8 cellular contexts compared by ENCODE assay signal in the genomic region with DNA sequence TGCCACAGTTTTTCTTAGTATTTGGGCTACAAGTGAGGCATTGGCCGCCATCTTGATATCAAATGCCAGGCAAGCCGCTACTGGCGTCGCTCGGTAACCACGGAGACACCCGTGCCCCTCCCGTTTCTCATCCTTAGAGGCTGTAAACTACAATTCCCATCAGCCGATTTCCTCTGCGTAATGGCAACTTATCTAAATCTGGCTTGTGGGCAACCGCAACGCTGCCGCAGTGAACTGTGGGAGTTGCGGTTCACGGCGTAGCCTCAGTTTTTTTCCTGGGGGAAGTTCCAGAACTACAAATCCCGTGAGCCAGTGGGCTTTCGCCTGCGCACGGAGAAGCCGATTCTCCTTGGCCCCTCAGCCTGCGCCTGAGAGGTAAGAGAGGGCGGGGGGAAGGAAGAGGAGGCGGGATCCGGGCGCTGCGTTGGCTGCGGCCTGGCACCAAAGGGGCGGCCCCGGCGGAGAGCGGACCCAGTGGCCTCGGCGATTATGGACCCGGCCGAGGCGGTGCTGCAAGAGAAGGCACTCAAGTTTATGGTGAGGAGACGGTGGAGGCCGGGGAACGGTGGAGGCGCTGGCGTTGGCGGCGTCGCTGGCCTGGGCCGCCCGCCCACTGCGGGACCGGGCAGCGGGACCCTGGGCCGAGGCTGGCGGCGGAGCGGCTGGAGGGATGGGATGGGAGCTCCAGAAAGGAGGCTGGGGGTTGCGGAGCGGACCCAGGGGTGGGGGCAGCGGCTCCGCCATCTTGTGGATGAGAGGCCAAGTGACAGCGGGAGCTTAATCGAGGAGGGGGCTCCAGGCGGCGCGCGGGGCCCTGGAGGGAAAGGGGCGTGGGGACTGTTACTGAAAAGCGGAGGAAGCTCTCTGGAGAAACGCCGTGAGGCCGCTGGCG. TPM values are rescaled to one million over a fixed set of nuclear protein-coding genes. Genes with fewer than 3 reads are reported as not detected.
A peak's percentile ranks its signal among the peaks of the same experiment; 100 is the strongest.
DNase-seq lines count a peak whose midpoint lies in the region; ATAC-seq and TF ChIP-seq lines count a peak whose summit lies in the region.

Gene BTRC, plus strand, starts transcription at position 474 of the 892 bp plus-strand sequence. Its CDS starts 16 bp downstream, at position 490.

- H3K4me1 Mint-ChIP-seq in activated naive CD8-positive, alpha-beta T cell treated with anti-CD3 and anti-CD28 coated beads, Interleukin-2, amount 50 U/mL, for 24 hours = peaks cover 37% of the 10 kb centered on the region

- H3K27me3 ChIP-seq in ovary = no peaks in the 10 kb centered on the region
- H3K27me3 ChIP-seq in thyroid gland = no peaks in the 10 kb centered on the region

- peaks cover 12% of the 10 kb centered on the region for H3K27me3 Mint-ChIP-seq in activated naive CD8-positive, alpha-beta T cell treated with anti-CD3 and anti-CD28 coated beads, Interleukin-2, amount 50 U/mL, for 24 hours

- H3K36me3 ChIP-seq in ovary = no peaks in the 10 kb centered on the region
- H3K36me3 ChIP-seq in thyroid gland = no peaks in the 10 kb centered on the region

- peak; percentile 11 for TF ChIP-seq CTCF in GM12873 (IDR thresholded peaks at IDR 0.05; ENCODE audit: insufficient read depth, low read depth, low read length, missing control alignments)
- TF ChIP-seq CTCF in ovary (IDR thresholded peaks at IDR 0.05) = peak in 1 of 3 donors; percentile 9
- peak in 1 of 6 experiments; percentile 8 for TF ChIP-seq CTCF in thyroid gland (IDR thresholded peaks at IDR 0.05)

- H3K4me3 Mint-ChIP-seq in activated naive CD8-positive, alpha-beta T cell treated with anti-CD3 and anti-CD28 coated beads, Interleukin-2, amount 50 U/mL, for 24 hours = peak within 1 kb of the TSS; percentile 89

- peak; percentile 64 for TF ChIP-seq POLR2A in ovary (IDR thresholded peaks at IDR 0.05)
- TF ChIP-seq POLR2A in thyroid gland (IDR thresholded peaks at IDR 0.05) = peak in 1 of 2 donors; percentile 84

- peaks cover 6% of the 10 kb centered on the region for H3K36me3 Mint-ChIP-seq in activated naive CD8-positive, alpha-beta T cell treated with anti-CD3 and anti-CD28 coated beads, Interleukin-2, amount 50 U/mL, for 24 hours (ENCODE audit: low read depth)

- H3K4me1 ChIP-seq in ovary (ENCODE audit: insufficient read depth) = peaks cover 9% of the 10 kb centered on the region
- H3K4me1 ChIP-seq in thyroid gland = peaks cover 3 to 9% of the 10 kb centered on the region in 2 donors

- H3K4me3 ChIP-seq in ovary = peak within 1 kb of the TSS; percentile 98
- H3K4me3 ChIP-seq in thyroid gland (replicated peaks in 1 of 3) = peak within 1 kb of the TSS; percentile 53 to 81 (median 76)

- DNase-seq in NCI-H1417 treated with DMSO at 0.1 percent for 48 hours (lab: John Stamatoyannopoulos, UW) = peak; percentile 71
- DNase-seq in SW480 (ENCODE audit: low spot score) = peak; percentile 98
- DNase-seq in activated naive CD8-positive, alpha-beta T cell treated with anti-CD3 and anti-CD28 coated beads, Interleukin-2, amount 50 U/mL, for 24 hours = peak; percentile 92
- DNase-seq in Right ventricle myocardium inferior (ENCODE audit: missing footprints) = peak; percentile 97
- peak; percentile 94 to 96 (median 94) for DNase-seq in ovary
- DNase-seq in thyroid gland = peak; percentile 98

- H3K27ac Mint-ChIP-seq in activated naive CD8-positive, alpha-beta T cell treated with anti-CD3 and anti-CD28 coated beads, Interleukin-2, amount 50 U/mL, for 24 hours = peak within 1 kb of the TSS; percentile 98

- WGBS in ovary, 3 donors = 0 to 1% (median 0%) methylated on average over 68 to 70 of the region's 70 CpGs
- 0% methylated on average over 26 to 66 of the region's 70 CpGs for WGBS in thyroid gland, 2 donors

- H3K9me3 ChIP-seq in ovary (no peaks in the 10 kb centered on the region), thyroid gland (no peaks in the 10 kb centered on the region)

- peak; percentile 91 for ATAC-seq in HG02763 (IDR thresholded peaks at IDR 0.05; ENCODE audit: unreplicated experiment)
- ATAC-seq in activated naive CD8-positive, alpha-beta T cell treated with anti-CD3 and anti-CD28 coated beads, Interleukin-2, amount 50 U/mL, for 24 hours = peak; percentile 98
- peak; percentile 99 for ATAC-seq in Right ventricle myocardium inferior

- no peaks in the 10 kb centered on the region for H3K9me3 Mint-ChIP-seq in activated naive CD8-positive, alpha-beta T cell treated with anti-CD3 and anti-CD28 coated beads, Interleukin-2, amount 50 U/mL, for 24 hours

- intact Hi-C loops in Right ventricle myocardium inferior (cut with DNase I) (no loop called here), ovary (cut with DNase I) (no loop called here), thyroid gland (cut with DNase I) (no loop called here)

- H3K27ac ChIP-seq in ovary (peak within 1 kb of the TSS; percentile 70 to 82), thyroid gland (peak within 1 kb of the TSS; percentile 47 to 85 (median 72))

- no peak for TF ChIP-seq EP300 in ovary (IDR thresholded peaks at IDR 0.05)

RNA-seq across cellular contexts. Expression of gene BTRC, which starts in this region (rescaled TPM):
- total RNA-seq in Right ventricle myocardium inferior (30.9 TPM), ovary (10 to 100 TPM; 12.3 to 31.4 (median 27.7) TPM), thyroid gland (10 to 100 TPM; 14.5 to 70.4 (median 22.7) TPM)
- 10 to 100 TPM in 1 of 2 donors, 1 to 10 TPM in 1; 7.2 to 24.0 TPM for polyA plus RNA-seq in ovary

Comparison
In these comparisons a context has a peak if more than half of its experiments do, and no peak if none do; other contexts are left out.
1. Peak in every context shown above with its lines: DNase-seq, ATAC-seq, H3K4me3 ChIP-seq and H3K27ac ChIP-seq.